Comparison of ENCODE assay signal across 20 cellular contexts in the genomic region with DNA sequence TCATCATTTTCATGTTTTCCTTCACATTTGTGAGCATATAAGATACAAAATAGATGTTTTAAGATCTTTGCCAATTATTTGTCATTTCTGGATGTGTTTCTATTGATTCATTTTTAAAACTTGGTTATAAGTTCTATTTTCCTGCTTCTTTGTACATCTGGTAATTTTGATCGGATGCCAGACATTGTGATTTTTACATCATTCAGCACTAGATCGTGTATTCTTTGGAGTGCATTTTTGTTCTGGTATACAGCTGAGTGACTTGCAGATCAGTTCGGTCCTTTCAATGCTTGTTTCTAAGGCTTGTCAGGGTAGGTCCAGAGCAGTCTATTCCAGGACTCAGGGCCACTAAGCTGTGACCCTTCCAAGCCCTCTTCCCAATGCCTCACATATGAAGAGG.
A peak's percentile ranks its signal among the peaks of the same experiment; 100 is the strongest.
DNase-seq lines count a peak whose midpoint lies in the region; ATAC-seq lines count a peak whose summit lies in the region.
"Had no signal": no experiment of that assay in that cellular context is flagged by ENCODE, and none has a peak within 500 bp of the region (broad histone marks: within the 10 kb centered on the region; RNA-seq: fewer than 3 reads in every experiment).

No MANE protein-coding gene starts in this region.

- DNase-seq in activated naive CD8-positive, alpha-beta T cell treated with anti-CD3 and anti-CD28 coated beads, Interleukin-2, amount 50 U/mL, for 24 hours = no peak
- DNase-seq in T-helper 17 cell (no peak), fibroblast of peridontal ligament (ENCODE audit: extremely low read depth) (peak; percentile 49), pulmonary artery endothelial cell (ENCODE audit: low read depth, low spot score) (peak; percentile 2), T1000 (lab: John Stamatoyannopoulos, UW) (no peak), iPS-NIHi11 (ENCODE audit: low spot score) (no peak)
- DNase-seq: 8988T, AML-193, EL, GF-D8, MV-4-11, NCI-H1105 treated with DMSO at 0.1 percent for 48 hours, NCI-H2029 treated with DMSO at 0.1 percent for 48 hours, NCI-H226, NCI-H524 treated with DMSO at 0.1 percent for 48 hours, NCI-H82 had no signal

- peak overlapping the region; percentile 42 for H3K27ac Mint-ChIP-seq in activated naive CD8-positive, alpha-beta T cell
- H3K27ac Mint-ChIP-seq in activated naive CD8-positive, alpha-beta T cell treated with anti-CD3 and anti-CD28 coated beads, Interleukin-2, amount 50 U/mL, for 24 hours = no peak overlapping the region
- peak overlapping the region; percentile 89 for H3K27ac Mint-ChIP-seq in T-helper 17 cell
- H3K27ac Mint-ChIP-seq in activated T-helper 17 cell treated with anti-CD3 and anti-CD28 coated beads, Interleukin-2, amount 50 U/mL, for 72 hours = no peak overlapping the region

- no peaks in the 10 kb centered on the region for H3K9me3 Mint-ChIP-seq in activated naive CD8-positive, alpha-beta T cell (ENCODE audit: low read depth)
- H3K9me3 Mint-ChIP-seq in activated naive CD8-positive, alpha-beta T cell treated with anti-CD3 and anti-CD28 coated beads, Interleukin-2, amount 50 U/mL, for 24 hours = no peaks in the 10 kb centered on the region
- no peaks in the 10 kb centered on the region for H3K9me3 Mint-ChIP-seq in activated T-helper 17 cell treated with anti-CD3 and anti-CD28 coated beads, Interleukin-2, amount 50 U/mL, for 72 hours
- H3K9me3 Mint-ChIP-seq: IgD-negative memory B cell had no signal

- peaks cover 71% of the 10 kb centered on the region for H3K4me1 Mint-ChIP-seq in activated naive CD8-positive, alpha-beta T cell (ENCODE audit: low read depth)
- peaks cover 71% of the 10 kb centered on the region for H3K4me1 Mint-ChIP-seq in activated naive CD8-positive, alpha-beta T cell treated with anti-CD3 and anti-CD28 coated beads, Interleukin-2, amount 50 U/mL, for 24 hours
- H3K4me1 Mint-ChIP-seq in T-helper 17 cell = peaks cover 44% of the 10 kb centered on the region
- H3K4me1 Mint-ChIP-seq in activated T-helper 17 cell treated with anti-CD3 and anti-CD28 coated beads, Interleukin-2, amount 50 U/mL, for 72 hours = peaks cover 38% of the 10 kb centered on the region

- H3K27me3 Mint-ChIP-seq in activated naive CD8-positive, alpha-beta T cell = no peaks in the 10 kb centered on the region
- no peaks in the 10 kb centered on the region for H3K27me3 Mint-ChIP-seq in activated naive CD8-positive, alpha-beta T cell treated with anti-CD3 and anti-CD28 coated beads, Interleukin-2, amount 50 U/mL, for 24 hours
- no peaks in the 10 kb centered on the region for H3K27me3 Mint-ChIP-seq in T-helper 17 cell
- H3K27me3 Mint-ChIP-seq in activated T-helper 17 cell treated with anti-CD3 and anti-CD28 coated beads, Interleukin-2, amount 50 U/mL, for 72 hours = no peaks in the 10 kb centered on the region
- H3K27me3 Mint-ChIP-seq: IgD-negative memory B cell had no signal

- no peaks in the 10 kb centered on the region for H3K9me3 ChIP-seq in T-helper 17 cell (ENCODE audit: control insufficient read depth, low read length, poor library complexity, severe bottlenecking)
- H3K9me3 ChIP-seq: SJCRH30 had no signal

- ATAC-seq in activated naive CD8-positive, alpha-beta T cell treated with anti-CD3 and anti-CD28 coated beads, Interleukin-2, amount 50 U/mL, for 24 hours = no peak
- no peak for ATAC-seq in T-helper 17 cell
- no peak for ATAC-seq in activated T-helper 17 cell treated with anti-CD3 and anti-CD28 coated beads, Interleukin-2, amount 50 U/mL, for 72 hours (replicated peaks)

- H3K4me3 Mint-ChIP-seq in activated naive CD8-positive, alpha-beta T cell = no peak overlapping the region
- H3K4me3 Mint-ChIP-seq in activated naive CD8-positive, alpha-beta T cell treated with anti-CD3 and anti-CD28 coated beads, Interleukin-2, amount 50 U/mL, for 24 hours = no peak overlapping the region
- no peak overlapping the region for H3K4me3 Mint-ChIP-seq in T-helper 17 cell
- H3K4me3 Mint-ChIP-seq in activated T-helper 17 cell treated with anti-CD3 and anti-CD28 coated beads, Interleukin-2, amount 50 U/mL, for 72 hours = no peak overlapping the region
- H3K4me3 Mint-ChIP-seq: IgD-negative memory B cell had no signal

- peaks cover 21% of the 10 kb centered on the region for H3K36me3 Mint-ChIP-seq in activated naive CD8-positive, alpha-beta T cell
- H3K36me3 Mint-ChIP-seq in activated naive CD8-positive, alpha-beta T cell treated with anti-CD3 and anti-CD28 coated beads, Interleukin-2, amount 50 U/mL, for 24 hours (ENCODE audit: low read depth) = peaks cover 2% of the 10 kb centered on the region
- H3K36me3 Mint-ChIP-seq in T-helper 17 cell (ENCODE audit: low read depth) = peaks cover 4% of the 10 kb centered on the region
- peaks cover 32% of the 10 kb centered on the region for H3K36me3 Mint-ChIP-seq in activated T-helper 17 cell treated with anti-CD3 and anti-CD28 coated beads, Interleukin-2, amount 50 U/mL, for 72 hours (ENCODE audit: low read depth)

Comparison
In these comparisons a context has a peak if more than half of its experiments do, and no peak if none do; other contexts are left out.
1. H3K27ac Mint-ChIP-seq: peak in activated naive CD8-positive, alpha-beta T cell (single experiment) and T-helper 17 cell (single experiment); none in activated naive CD8-positive, alpha-beta T cell treated with anti-CD3 and anti-CD28 coated beads, Interleukin-2, amount 50 U/mL, for 24 hours (single experiment) and activated T-helper 17 cell treated with anti-CD3 and anti-CD28 coated beads, Interleukin-2, amount 50 U/mL, for 72 hours (single experiment).
2. DNase-seq: peak in fibroblast of peridontal ligament (single experiment) and pulmonary artery endothelial cell (single experiment); none in activated naive CD8-positive, alpha-beta T cell treated with anti-CD3 and anti-CD28 coated beads, Interleukin-2, amount 50 U/mL, for 24 hours (single experiment), T-helper 17 cell (0 of 3), T1000 (single experiment) and iPS-NIHi11 (single experiment).